27 cellular contexts compared by ENCODE assay signal in genomic region chr3:165939141-165939540, GRCh38.
"Had no signal": no experiment of that assay in that cellular context is flagged by ENCODE, and none has a peak within 500 bp of the region (broad histone marks: within the 10 kb centered on the region; RNA-seq: fewer than 3 reads in every experiment).

No MANE protein-coding gene starts in this region.

- H3K36me3 ChIP-seq: adrenal gland, ascending aorta, breast epithelium, cardiac muscle cell, colonic mucosa, esophagus squamous epithelium, gastroesophageal sphincter, heart right ventricle had no signal

- DNase-seq: activated CD4-positive, alpha-beta memory T cell treated with anti-CD3 and anti-CD28 coated beads, Interleukin-2, amount 10 ng/mL, durations not matched to agents 7 days and 5 days; activated CD4-positive, alpha-beta T cell treated with anti-CD3 and anti-CD28 coated beads for 36 hours; activated CD4-positive, alpha-beta T cell treated with anti-CD3 and anti-CD28 coated beads, Interleukin-2, amount 10 ng/mL, durations not matched to agents 24 days and 14 days; activated CD4-positive, alpha-beta T cell treated with anti-CD3 and anti-CD28 coated beads, Interleukin-2, amount 50 U/mL, for 4 hours; activated CD4-positive, CD25-positive, alpha-beta regulatory T cell; activated CD4-positive, CD25-positive, alpha-beta regulatory T cell treated with anti-CD3 and anti-CD28 coated beads, Interleukin-2, amount 50 U/mL, for 72 hours; activated effector memory CD4-positive, alpha-beta T cell treated with anti-CD3 and anti-CD28 coated beads, Interleukin-2, amount 50 U/mL, for 16 hours; activated naive CD4-positive, alpha-beta T cell treated with anti-CD3 and anti-CD28 coated beads for 36 hours; activated naive CD8-positive, alpha-beta T cell treated with anti-CD3 and anti-CD28 coated beads for 36 hours; activated naive CD8-positive, alpha-beta T cell treated with anti-CD3 and anti-CD28 coated beads, Interleukin-2, amount 50 U/mL, for 24 hours; activated T-cell treated with anti-CD3 and anti-CD28 coated beads, Interleukin-2, amount 50 U/mL, for 1 hour; activated T-cell treated with anti-CD3 and anti-CD28 coated beads, Interleukin-2, amount 50 U/mL, for 48 hours; adrenal gland; central memory CD4-positive, alpha-beta T cell; cerebellar nuclear complex; colonic mucosa; effector CD8-positive, alpha-beta T cell; esophagus squamous epithelium; foreskin melanocyte; heart right ventricle; T1000 had no signal

- H3K9me3 ChIP-seq: adrenal gland, ascending aorta, colonic mucosa, gastroesophageal sphincter had no signal

- H3K4me3 ChIP-seq: adrenal gland, ascending aorta, breast epithelium, cardiac muscle cell, colonic mucosa, esophagus squamous epithelium, gastroesophageal sphincter, heart right ventricle, hepatocyte had no signal

- H3K27ac ChIP-seq: adrenal gland, ascending aorta, breast epithelium, cardiac muscle cell, colonic mucosa, epithelial cell of prostate, esophagus squamous epithelium, gastroesophageal sphincter, heart right ventricle, hepatocyte had no signal
